In genomic region chr1:8421721-8422120, GRCh38 we compare ENCODE assay signal across 10 cellular contexts.
DNase-seq lines count a peak whose midpoint lies in the region; ATAC-seq, FAIRE-seq and TF ChIP-seq lines count a peak whose summit lies in the region.
"Had no signal": no experiment of that assay in that cellular context is flagged by ENCODE, and none has a peak within 500 bp of the region (broad histone marks: within the 10 kb centered on the region; RNA-seq: fewer than 3 reads in every experiment).

No MANE protein-coding gene starts in this region.

- no peaks in the 10 kb centered on the region for H3K27me3 Mint-ChIP-seq in naive thymus-derived CD4-positive, alpha-beta T cell

- DNase-seq in AG04449 (ENCODE audit: low read depth, low spot score) = no peak
- no peak for DNase-seq in MG63
- DNase-seq in epithelial cell of prostate (ENCODE audit: low read depth, low spot score) = no peak
- no peak for DNase-seq in naive thymus-derived CD4-positive, alpha-beta T cell
- DNase-seq in H4 (ENCODE audit: low spot score) = no peak
- DNase-seq in SHP77 treated with DMSO at 0.1 percent for 48 hours (lab: John Stamatoyannopoulos, UW) = no peak
- no peak for DNase-seq in GM12891 (ENCODE audit: insufficient read length, low spot score)
- DNase-seq in left lobe of liver (ENCODE audit: low spot score) = no peak
- DNase-seq: activated CD4-positive, alpha-beta T cell treated with anti-CD3 and anti-CD28 coated beads for 48 hours; NCI-H1105 had no signal

- intact Hi-C loops in naive thymus-derived CD4-positive, alpha-beta T cell (cut with micrococcal nuclease) = loop anchor here (2.0 to 5.0 kb wide), 4 partner anchors 13 to 456 kb away; partner anchors contain the start of gene ENO1 (in 1 of the 2)

- no peaks in the 10 kb centered on the region for H3K9me3 ChIP-seq in MG63
- no peaks in the 10 kb centered on the region for H3K9me3 ChIP-seq in naive thymus-derived CD4-positive, alpha-beta T cell (ENCODE audit: control insufficient read depth in 2 of 3, low read length in 3 of 3)

- peaks cover 53 to 57% of the 10 kb centered on the region in 2 donors for H3K4me1 ChIP-seq in naive thymus-derived CD4-positive, alpha-beta T cell (ENCODE audit: control insufficient read depth in 2 of 2, insufficient read depth in 2 of 2, low read length in 2 of 2)

- ATAC-seq in naive thymus-derived CD4-positive, alpha-beta T cell = no peak
- no peak for ATAC-seq in left lobe of liver

- POLR2A ChIA-PET in AG04449 (lab: Yijun Ruan, JAX) = no interaction called here
- POLR2A ChIA-PET in naive thymus-derived CD4-positive, alpha-beta T cell (lab: Charles Lee) = interaction anchor here (1.0 to 1.9 kb wide), 4 partner anchors 14 to 104 kb away, joined by 3 to 6 read pairs (median 4); no protein-coding TSS in a partner anchor

- H3K27ac Mint-ChIP-seq in naive thymus-derived CD4-positive, alpha-beta T cell = no peak overlapping the region

- FAIRE-seq in GM12891 (lab: Jason Lieb, UNC) = no peak

- H3K4me3 Mint-ChIP-seq in naive thymus-derived CD4-positive, alpha-beta T cell = no peak overlapping the region

- peaks cover 0 to 24% (median 16%) of the 10 kb centered on the region in 5 donors for H3K36me3 Mint-ChIP-seq in naive thymus-derived CD4-positive, alpha-beta T cell

- H3K9me3 Mint-ChIP-seq in naive thymus-derived CD4-positive, alpha-beta T cell = no peaks in the 10 kb centered on the region

- H3K27ac ChIP-seq in epithelial cell of prostate = peak overlapping the region; percentile 90
- peak overlapping the region; percentile 83 for H3K27ac ChIP-seq in naive thymus-derived CD4-positive, alpha-beta T cell (ENCODE audit: low read depth, low read length)

- H3K27me3 ChIP-seq in MG63 = no peaks in the 10 kb centered on the region
- no peaks in the 10 kb centered on the region for H3K27me3 ChIP-seq in naive thymus-derived CD4-positive, alpha-beta T cell (ENCODE audit: control insufficient read depth in 2 of 2, insufficient read depth in 2 of 2, low read length in 2 of 2)

- CTCF ChIA-PET in AG04449 (lab: Yijun Ruan, JAX) = interaction anchor here (2.3 to 5.1 kb wide), 3 partner anchors 9 to 304 kb away, joined by 7 to 49 read pairs (median 11); no protein-coding TSS in a partner anchor
- CTCF ChIA-PET in naive thymus-derived CD4-positive, alpha-beta T cell (lab: Charles Lee) = interaction anchor here (0.7 to 2.2 kb wide), 7 partner anchors 9 to 229 kb away, joined by 3 to 8 read pairs (median 4); no protein-coding TSS in a partner anchor

- no peak for TF ChIP-seq POLR2A in GM12891 (IDR thresholded peaks at IDR 0.05; ENCODE audit: low read depth, low read length)

- H3K36me3 ChIP-seq in MG63 = peaks cover 55% of the 10 kb centered on the region
- H3K36me3 ChIP-seq in naive thymus-derived CD4-positive, alpha-beta T cell (ENCODE audit: control insufficient read depth in 2 of 3, insufficient read depth in 3 of 3, low read length in 3 of 3) = peaks cover 0 to 9% (median 4%) of the 10 kb centered on the region in 3 experiments

- H3K4me1 Mint-ChIP-seq in naive thymus-derived CD4-positive, alpha-beta T cell = peaks cover 21 to 41% (median 29%) of the 10 kb centered on the region in 7 donors

- no peak for TF ChIP-seq CTCF in AG04449 (IDR thresholded peaks at IDR 0.05; ENCODE audit: insufficient read depth, low read length, missing control alignments)

- H3K4me3 ChIP-seq in AG04449 (ENCODE audit: low read depth, low read length) (peak overlapping the region; percentile 74), MG63 (peak overlapping the region; percentile 82)
- H3K4me3 ChIP-seq in naive thymus-derived CD4-positive, alpha-beta T cell (ENCODE audit: low read length) = peak overlapping the region; percentile 96

TF ChIP-seq in GM12891, 5 proteins besides CTCF, POLR2A, EP300 and RAD21:
- TF ChIP-seq POLR2AphosphoS5 (IDR thresholded peaks at IDR 0.05; ENCODE audit: low read depth, low read length) = no peak
- TF ChIP-seq POU2F2 (IDR thresholded peaks at IDR 0.05; ENCODE audit: low read depth, low read length) = no peak
- no peak for TF ChIP-seq TAF1 (IDR thresholded peaks at IDR 0.05; ENCODE audit: low read depth, low read length)
- TF ChIP-seq PAX5 (IDR thresholded peaks at IDR 0.05; ENCODE audit: insufficient read depth, low read length, severe bottlenecking) = no peak
TF ChIP-seq in GM12891: peak in this region for 0.
